Comparison of ENCODE assay signal across 8 cellular contexts in genomic region chr9:121206516-121207370, GRCh38. TPM values are rescaled to one million over a fixed set of nuclear protein-coding genes. Genes with fewer than 3 reads are reported as not detected.
A peak's percentile ranks its signal among the peaks of the same experiment; 100 is the strongest.
DNase-seq lines count a peak whose midpoint lies in the region; ATAC-seq lines count a peak whose summit lies in the region.

No MANE protein-coding gene starts in this region.

- ATAC-seq in HG02798 (IDR thresholded peaks at IDR 0.05; ENCODE audit: poor library complexity, unreplicated experiment), result peak; percentile 39

- peak; percentile 20 for DNase-seq in stimulated activated CD4-positive, alpha-beta T cell treated with anti-CD3 and anti-CD28 coated beads, Interleukin-1b, Interleukin-23, amount 100 ng/mL, for 48 hours
- DNase-seq in stimulated activated CD4-positive, alpha-beta T cell treated with anti-CD3 and anti-CD28 coated beads, Interleukin-4, amount 100 ng/mL, for 4 hours, result no peak
- peak; percentile 22 for DNase-seq in SW480 (ENCODE audit: low spot score)
- DNase-seq in 8988T, result no peak
- DNase-seq in NCI-H526 treated with DMSO at 0.1 percent for 48 hours (lab: John Stamatoyannopoulos, UW), result no peak
- DNase-seq in medulla oblongata (ENCODE audit: extremely low spot score), result no peak
- DNase-seq in dermis blood vessel endothelial cell, result no peak

RNA-seq across cellular contexts. Expression of gene RAB14, which starts 5.1 kb away (rescaled TPM):
- total RNA-seq in dermis blood vessel endothelial cell, result 28.9 and 54.8 TPM in 2 replicates

Comparison
In these comparisons a context has a peak if more than half of its experiments do, and no peak if none do; other contexts are left out.
1. DNase-seq: peak in stimulated activated CD4-positive, alpha-beta T cell treated with anti-CD3 and anti-CD28 coated beads, Interleukin-1b, Interleukin-23, amount 100 ng/mL, for 48 hours (single experiment) and SW480 (single experiment); none in stimulated activated CD4-positive, alpha-beta T cell treated with anti-CD3 and anti-CD28 coated beads, Interleukin-4, amount 100 ng/mL, for 4 hours (0 of 2), 8988T (single experiment), NCI-H526 treated with DMSO at 0.1 percent for 48 hours (single experiment), medulla oblongata (single experiment) and dermis blood vessel endothelial cell (single experiment).